9 cellular contexts compared by ENCODE assay signal in genomic region chr19:11261431-11261901, GRCh38. TPM values are rescaled to one million over a fixed set of nuclear protein-coding genes. Genes with fewer than 3 reads are reported as not detected.
A peak's percentile ranks its signal among the peaks of the same experiment; 100 is the strongest.
DNase-seq lines count a peak whose midpoint lies in the region; ATAC-seq and TF ChIP-seq lines count a peak whose summit lies in the region.
"Had no signal": no experiment of that assay in that cellular context is flagged by ENCODE, and none has a peak within 500 bp of the region (broad histone marks: within the 10 kb centered on the region; RNA-seq: fewer than 3 reads in every experiment).

No MANE protein-coding gene starts in this region.

- no peaks in the 10 kb centered on the region for H3K36me3 ChIP-seq in mesenchymal stem cell (ENCODE audit: control insufficient read depth in 1 of 2, insufficient read depth in 2 of 2, low read depth in 1 of 2, low read length in 2 of 2)

- peaks cover 29% of the 10 kb centered on the region for H3K27me3 Mint-ChIP-seq in activated CD8-positive, alpha-beta T cell treated with anti-CD3 and anti-CD28 coated beads for 36 hours
- peaks cover 38% of the 10 kb centered on the region for H3K27me3 Mint-ChIP-seq in activated CD8-positive, alpha-beta T cell treated with anti-CD3 and anti-CD28 coated beads, Interleukin-2, amount 10 ng/mL, durations not matched to agents 7 days and 5 days (ENCODE audit: low read depth)
- H3K27me3 Mint-ChIP-seq in central memory CD8-positive, alpha-beta T cell, result peaks cover 46% of the 10 kb centered on the region
- H3K27me3 Mint-ChIP-seq in type B pancreatic cell, result no peaks in the 10 kb centered on the region

- H3K23ac ChIP-seq in mesenchymal stem cell (ENCODE audit: low read length in 2 of 2), result no peak overlapping the region

- no peak overlapping the region for H3K27ac ChIP-seq in mesenchymal stem cell (ENCODE audit: low read length, poor library complexity, severe bottlenecking)

- H3K4me3 Mint-ChIP-seq in activated CD8-positive, alpha-beta T cell treated with anti-CD3 and anti-CD28 coated beads for 36 hours, result peak overlapping the region; percentile 50
- H3K4me3 Mint-ChIP-seq in activated CD8-positive, alpha-beta T cell treated with anti-CD3 and anti-CD28 coated beads, Interleukin-2, amount 10 ng/mL, durations not matched to agents 7 days and 5 days, result no peak overlapping the region
- H3K4me3 Mint-ChIP-seq in central memory CD8-positive, alpha-beta T cell, result peak overlapping the region; percentile 55
- H3K4me3 Mint-ChIP-seq in type B pancreatic cell, result peak overlapping the region; percentile 86

- H3K4ac ChIP-seq in mesenchymal stem cell (ENCODE audit: low read depth in 1 of 2, low read length in 2 of 2), result peak overlapping the region; percentile 64 to 78

- peaks cover 15% of the 10 kb centered on the region for H3K79me1 ChIP-seq in mesenchymal stem cell (replicated peaks; ENCODE audit: low read length, poor library complexity, severe bottlenecking)

- peak overlapping the region; percentile 73 for H2BK120ac ChIP-seq in mesenchymal stem cell (ENCODE audit: low read depth, low read length)

- H3K27me3 ChIP-seq in mesenchymal stem cell (ENCODE audit: control insufficient read depth in 1 of 2, insufficient read depth in 1 of 2, low read length in 2 of 2), result peaks cover 0 to 3% of the 10 kb centered on the region in 2 experiments

- no peaks in the 10 kb centered on the region for H3K4me1 Mint-ChIP-seq in activated CD8-positive, alpha-beta T cell treated with anti-CD3 and anti-CD28 coated beads for 36 hours (ENCODE audit: low read depth)
- peaks cover 6% of the 10 kb centered on the region for H3K4me1 Mint-ChIP-seq in activated CD8-positive, alpha-beta T cell treated with anti-CD3 and anti-CD28 coated beads, Interleukin-2, amount 10 ng/mL, durations not matched to agents 7 days and 5 days (ENCODE audit: low read depth)
- H3K4me1 Mint-ChIP-seq in central memory CD8-positive, alpha-beta T cell, result no peaks in the 10 kb centered on the region
- peaks cover 12% of the 10 kb centered on the region for H3K4me1 Mint-ChIP-seq in type B pancreatic cell (ENCODE audit: unreplicated experiment)

- WGBS in mesenchymal stem cell, result 30% methylated on average over 15 of the region's 16 CpGs

- CTCF ChIA-PET in activated CD8-positive, alpha-beta T cell treated with anti-CD3 and anti-CD28 coated beads for 36 hours (lab: Charles Lee), result no interaction called here
- CTCF ChIA-PET in activated CD8-positive, alpha-beta T cell treated with anti-CD3 and anti-CD28 coated beads, Interleukin-2, amount 10 ng/mL, durations not matched to agents 7 days and 5 days (lab: Charles Lee), result no interaction called here

- peak overlapping the region in 1 of 2 experiments; percentile 35 for H3K14ac ChIP-seq in mesenchymal stem cell (ENCODE audit: low read length in 2 of 2)

- peak overlapping the region; percentile 19 to 23 for H2BK12ac ChIP-seq in mesenchymal stem cell (ENCODE audit: low read length in 2 of 2)

- peaks cover 17% of the 10 kb centered on the region for H3K4me1 ChIP-seq in mesenchymal stem cell (ENCODE audit: control insufficient read depth, insufficient read depth, low read depth, low read length)

- intact Hi-C loops in activated CD8-positive, alpha-beta T cell treated with anti-CD3 and anti-CD28 coated beads for 36 hours (cut with micrococcal nuclease), result no loop called here

- POLR2A ChIA-PET in activated CD8-positive, alpha-beta T cell treated with anti-CD3 and anti-CD28 coated beads for 36 hours (lab: Charles Lee), result no interaction called here
- POLR2A ChIA-PET in activated CD8-positive, alpha-beta T cell treated with anti-CD3 and anti-CD28 coated beads, Interleukin-2, amount 10 ng/mL, durations not matched to agents 7 days and 5 days (lab: Charles Lee), result no interaction called here

- H3K9me3 ChIP-seq in mesenchymal stem cell (ENCODE audit: control insufficient read depth, low read length), result no peaks in the 10 kb centered on the region

- no peak overlapping the region for H2AFZ ChIP-seq in mesenchymal stem cell (ENCODE audit: low read depth, low read length)

- TF ChIP-seq CTCF in activated CD8-positive, alpha-beta T cell treated with anti-CD3 and anti-CD28 coated beads for 36 hours (IDR thresholded peaks at IDR 0.05), result no peak
- no peak for TF ChIP-seq CTCF in type B pancreatic cell (conservative IDR thresholded peaks at IDR 0.05)

- H3K36me3 Mint-ChIP-seq in activated CD8-positive, alpha-beta T cell treated with anti-CD3 and anti-CD28 coated beads for 36 hours (ENCODE audit: low read depth), result no peaks in the 10 kb centered on the region
- no peaks in the 10 kb centered on the region for H3K36me3 Mint-ChIP-seq in activated CD8-positive, alpha-beta T cell treated with anti-CD3 and anti-CD28 coated beads, Interleukin-2, amount 10 ng/mL, durations not matched to agents 7 days and 5 days (ENCODE audit: low read depth)
- H3K36me3 Mint-ChIP-seq in central memory CD8-positive, alpha-beta T cell (ENCODE audit: insufficient read depth), result no peaks in the 10 kb centered on the region
- H3K36me3 Mint-ChIP-seq in type B pancreatic cell, result no peaks in the 10 kb centered on the region

- DNase-seq in activated CD8-positive, alpha-beta T cell treated with anti-CD3 and anti-CD28 coated beads for 36 hours, result no peak
- DNase-seq in activated CD8-positive, alpha-beta T cell treated with anti-CD3 and anti-CD28 coated beads, Interleukin-2, amount 10 ng/mL, durations not matched to agents 7 days and 5 days, result no peak
- no peak for DNase-seq in central memory CD8-positive, alpha-beta T cell (ENCODE audit: low spot score in 2 of 2)
- peak; percentile 12 for DNase-seq in mesenchymal stem cell
- DNase-seq in type B pancreatic cell (ENCODE audit: extremely low spot score, unreplicated experiment), result no peak
- no peak for DNase-seq in NCI-H128 (lab: John Stamatoyannopoulos, UW; ENCODE audit: unreplicated experiment)
- DNase-seq in HuH-7.5 (ENCODE audit: low spot score), result no peak
- no peak for DNase-seq in NOMO-1 treated with dmso at 0.1 percent for 144 hours (lab: John Stamatoyannopoulos, UW; ENCODE audit: unreplicated experiment)

- H2AK5ac ChIP-seq in mesenchymal stem cell (ENCODE audit: low read length, severe bottlenecking), result no peak overlapping the region

- peak overlapping the region; percentile 77 for H4K8ac ChIP-seq in mesenchymal stem cell (ENCODE audit: low read length)

- no peak overlapping the region for H2BK5ac ChIP-seq in mesenchymal stem cell (ENCODE audit: low read depth, low read length, poor library complexity, severe bottlenecking)

- peak overlapping the region; percentile 87 for H3K9ac ChIP-seq in mesenchymal stem cell (ENCODE audit: low read length)

- peak overlapping the region; percentile 99 for H3K4me2 ChIP-seq in mesenchymal stem cell (ENCODE audit: low read length, poor library complexity, severe bottlenecking)

- H3K9me3 Mint-ChIP-seq in activated CD8-positive, alpha-beta T cell treated with anti-CD3 and anti-CD28 coated beads for 36 hours, result no peaks in the 10 kb centered on the region
- no peaks in the 10 kb centered on the region for H3K9me3 Mint-ChIP-seq in activated CD8-positive, alpha-beta T cell treated with anti-CD3 and anti-CD28 coated beads, Interleukin-2, amount 10 ng/mL, durations not matched to agents 7 days and 5 days (ENCODE audit: insufficient read depth)
- no peaks in the 10 kb centered on the region for H3K9me3 Mint-ChIP-seq in central memory CD8-positive, alpha-beta T cell
- H3K9me3 Mint-ChIP-seq in type B pancreatic cell, result no peaks in the 10 kb centered on the region

- peak overlapping the region; percentile 80 for H4K91ac ChIP-seq in mesenchymal stem cell (ENCODE audit: low read length)

- H3K4me3 ChIP-seq in mesenchymal stem cell (ENCODE audit: insufficient read depth in 1 of 2, low read depth in 1 of 2, low read length in 2 of 2), result peak overlapping the region; percentile 80 to 82

- peak overlapping the region; percentile 89 for H2BK15ac ChIP-seq in mesenchymal stem cell (ENCODE audit: low read depth, poor library complexity, severe bottlenecking)

- H3K27ac Mint-ChIP-seq in activated CD8-positive, alpha-beta T cell treated with anti-CD3 and anti-CD28 coated beads for 36 hours, result no peak overlapping the region
- H3K27ac Mint-ChIP-seq in activated CD8-positive, alpha-beta T cell treated with anti-CD3 and anti-CD28 coated beads, Interleukin-2, amount 10 ng/mL, durations not matched to agents 7 days and 5 days, result no peak overlapping the region
- no peak overlapping the region for H3K27ac Mint-ChIP-seq in central memory CD8-positive, alpha-beta T cell (ENCODE audit: low read depth)
- peak overlapping the region; percentile 82 for H3K27ac Mint-ChIP-seq in type B pancreatic cell

- ATAC-seq in activated CD8-positive, alpha-beta T cell treated with anti-CD3 and anti-CD28 coated beads for 36 hours, result no peak
- ATAC-seq in activated CD8-positive, alpha-beta T cell treated with anti-CD3 and anti-CD28 coated beads, Interleukin-2, amount 10 ng/mL, durations not matched to agents 7 days and 5 days, result no peak
- no peak for ATAC-seq in central memory CD8-positive, alpha-beta T cell (replicated peaks; ENCODE audit: extremely low read depth, poor library complexity, severe bottlenecking)

- peak overlapping the region in 1 of 2 experiments; percentile 89 for H3K18ac ChIP-seq in mesenchymal stem cell (ENCODE audit: low read depth in 1 of 2, low read length in 2 of 2)

RNA-seq across cellular contexts. Expression of gene DOCK6, which starts 0.9 kb away (rescaled TPM):
- 1 to 10 TPM; 4.5 to 7.9 TPM for total RNA-seq in activated CD8-positive, alpha-beta T cell treated with anti-CD3 and anti-CD28 coated beads for 36 hours
- under 1 TPM; 0.13 to 0.76 TPM for total RNA-seq in activated CD8-positive, alpha-beta T cell treated with anti-CD3 and anti-CD28 coated beads, Interleukin-2, amount 10 ng/mL, durations not matched to agents 7 days and 5 days
- 16.4 TPM for polyA plus RNA-seq in mesenchymal stem cell (2013, experiment 1 of 2)
- polyA plus RNA-seq in mesenchymal stem cell (2013, experiment 2 of 2), result 16.0 TPM
- 43.6 and 58.9 TPM in 2 replicates for total RNA-seq in type B pancreatic cell (ENCODE audit: low replicate concordance)

RNA-seq across cellular contexts. Expression of gene ANGPTL8, which starts 22.0 kb away (rescaled TPM):
- not detected for total RNA-seq in activated CD8-positive, alpha-beta T cell treated with anti-CD3 and anti-CD28 coated beads for 36 hours
- not detected for total RNA-seq in activated CD8-positive, alpha-beta T cell treated with anti-CD3 and anti-CD28 coated beads, Interleukin-2, amount 10 ng/mL, durations not matched to agents 7 days and 5 days
- 0.18 TPM for polyA plus RNA-seq in mesenchymal stem cell (2013, experiment 1 of 2)
- not detected for polyA plus RNA-seq in mesenchymal stem cell (2013, experiment 2 of 2)
- not detected in 2 replicates for total RNA-seq in type B pancreatic cell (ENCODE audit: low replicate concordance)
- total RNA-seq: Daoy had no signal

RNA-seq across cellular contexts. Expression of gene TSPAN16, which starts 34.5 kb away (rescaled TPM):
- not detected for total RNA-seq in activated CD8-positive, alpha-beta T cell treated with anti-CD3 and anti-CD28 coated beads for 36 hours
- not detected for total RNA-seq in activated CD8-positive, alpha-beta T cell treated with anti-CD3 and anti-CD28 coated beads, Interleukin-2, amount 10 ng/mL, durations not matched to agents 7 days and 5 days
- polyA plus RNA-seq in mesenchymal stem cell (2013, experiment 1 of 2), result not detected
- polyA plus RNA-seq in mesenchymal stem cell (2013, experiment 2 of 2), result not detected
- total RNA-seq in type B pancreatic cell (ENCODE audit: low replicate concordance), result not detected in 2 replicates
- total RNA-seq: Daoy had no signal
